ENCODE assay signal across 8 cellular contexts in the genomic region with DNA sequence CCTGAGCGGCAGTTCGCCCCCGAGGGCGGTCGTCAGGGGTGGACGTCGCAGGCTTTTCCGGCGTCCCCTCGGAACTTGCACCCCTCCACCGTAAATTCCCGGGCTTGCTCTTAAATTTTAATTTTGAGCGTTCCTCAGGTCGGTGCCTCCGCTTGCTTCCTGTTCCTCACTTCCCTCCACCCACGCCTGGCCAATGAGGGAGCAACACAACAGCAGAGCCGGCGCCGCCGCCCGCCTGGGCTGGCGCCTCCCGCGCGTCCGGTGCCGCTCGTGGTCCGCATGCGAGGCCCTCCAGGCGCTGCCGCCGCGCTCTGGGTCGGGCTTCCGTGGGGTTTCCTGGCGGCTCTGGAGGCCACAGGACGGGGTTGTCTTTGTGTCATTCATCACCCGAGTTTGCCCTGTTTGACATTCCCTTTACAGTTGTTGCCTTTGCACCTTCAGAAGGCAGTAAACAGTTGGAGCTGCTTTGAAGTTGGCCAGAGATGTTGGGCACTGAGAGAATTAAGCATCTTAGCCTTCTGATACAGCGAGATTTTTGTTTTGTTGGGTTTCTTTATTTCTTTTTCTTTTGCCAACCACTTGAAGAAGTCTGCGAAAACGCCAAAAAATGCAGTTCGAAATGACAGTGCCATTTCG. TPM values are rescaled to one million over a fixed set of nuclear protein-coding genes. Genes with fewer than 3 reads are reported as not detected.
DNase-seq lines count a peak whose midpoint lies in the region; ATAC-seq and TF ChIP-seq lines count a peak whose summit lies in the region.

No MANE protein-coding gene starts in this region.

- ATAC-seq in GM18520 (IDR thresholded peaks at IDR 0.05; ENCODE audit: unreplicated experiment): peak; percentile 72
- ATAC-seq in HG03060 (IDR thresholded peaks at IDR 0.05; ENCODE audit: low read depth, unreplicated experiment): peak; percentile 52

- no peak for TF ChIP-seq CTCF in lower leg skin (IDR thresholded peaks at IDR 0.05)

- peak; percentile 72 for DNase-seq in ACHN
- peak; percentile 38 for DNase-seq in NCI-H446 treated with DMSO at 0.1 percent for 48 hours (lab: John Stamatoyannopoulos, UW)
- peak; percentile 81 for DNase-seq in activated CD4-positive, alpha-beta T cell treated with anti-CD3 and anti-CD28 coated beads, Interleukin-2, amount 50 U/mL, for 1 hour
- peak; percentile 93 for DNase-seq in dermis blood vessel endothelial cell
- peak; percentile 88 to 97 for DNase-seq in lower leg skin (ENCODE audit: low spot score in 2 of 2)
- DNase-seq in stimulated activated CD4-positive, alpha-beta T cell treated with anti-CD3 and anti-CD28 coated beads, Interleukin-4, amount 100 ng/mL, for 24 hours: peak; percentile 92

- 1 to 2% methylated on average over 37 to 39 of the region's 44 CpGs for WGBS in lower leg skin, 2 donors

- intact Hi-C loops in lower leg skin (cut with DNase I; ENCODE audit: low total_unique reads): no loop called here

- no peak for TF ChIP-seq POLR2A in lower leg skin (IDR thresholded peaks at IDR 0.05)

- in situ Hi-C loops in ACHN (cut with HindIII; ENCODE audit: low pct_ligation_motif_present, low pct_unique_long_range_greater_than_20kb, low sequenced_read_pairs): no loop called here

- H3K4me3 ChIP-seq in lower leg skin (ENCODE audit: low read depth, poor library complexity, severe bottlenecking): peak overlapping the region; percentile 100

RNA-seq across cellular contexts. Expression of a gene that starts 0.7 kb away (rescaled TPM):
- 91.9 and 117 TPM in 2 replicates for total RNA-seq in dermis blood vessel endothelial cell
- total RNA-seq in lower leg skin: 10 to 100 TPM; 39.8 to 54.5 (median 44.3) TPM

RNA-seq across cellular contexts. Expression of a gene that starts 51.4 kb away (rescaled TPM):
- total RNA-seq in dermis blood vessel endothelial cell (not detected in 2 replicates), lower leg skin (under 1 TPM in 1 of 4 donors, not detected in 3; 0.07 TPM)

Comparison
In these comparisons a context has a peak if more than half of its experiments do, and no peak if none do; other contexts are left out.
1. Peak in every context shown above with its lines: DNase-seq, ATAC-seq and H3K4me3 ChIP-seq.
2. DNase-seq: peak in every context shown above with its lines; median percentile 93 in dermis blood vessel endothelial cell; 92 in lower leg skin; 92 in stimulated activated CD4-positive, alpha-beta T cell treated with anti-CD3 and anti-CD28 coated beads, Interleukin-4, amount 100 ng/mL, for 24 hours; 81 in activated CD4-positive, alpha-beta T cell treated with anti-CD3 and anti-CD28 coated beads, Interleukin-2, amount 50 U/mL, for 1 hour; 72 in ACHN; 38 in NCI-H446 treated with DMSO at 0.1 percent for 48 hours.